8 cellular contexts compared by ENCODE assay signal in genomic region chr16:87764600-87765472, GRCh38. TPM values are rescaled to one million over a fixed set of nuclear protein-coding genes. Genes with fewer than 3 reads are reported as not detected.
A peak's percentile ranks its signal among the peaks of the same experiment; 100 is the strongest.
DNase-seq lines count a peak whose midpoint lies in the region; ATAC-seq and TF ChIP-seq lines count a peak whose summit lies in the region.

No MANE protein-coding gene starts in this region.

- 45% methylated on average over 14 of the region's 14 CpGs for WGBS in thymus

- H3K4me1 ChIP-seq in thymus (ENCODE audit: control insufficient read depth, insufficient read depth, low read length) = peaks cover 18% of the 10 kb centered on the region

- H3K9me3 Mint-ChIP-seq in activated T-helper 17 cell treated with anti-CD3 and anti-CD28 coated beads, Interleukin-2, amount 50 U/mL, for 72 hours = no peaks in the 10 kb centered on the region
- no peaks in the 10 kb centered on the region for H3K9me3 Mint-ChIP-seq in immature natural killer cell

- peak overlapping the region; percentile 97 for H3K4me3 Mint-ChIP-seq in activated T-helper 17 cell treated with anti-CD3 and anti-CD28 coated beads, Interleukin-2, amount 50 U/mL, for 72 hours
- peak overlapping the region; percentile 92 to 100 (median 97) for H3K4me3 Mint-ChIP-seq in immature natural killer cell

- peak; percentile 10 for ATAC-seq in HG03066 (IDR thresholded peaks at IDR 0.05; ENCODE audit: low read depth, unreplicated experiment)
- peak; percentile 5 for ATAC-seq in activated T-helper 17 cell treated with anti-CD3 and anti-CD28 coated beads, Interleukin-2, amount 50 U/mL, for 72 hours (replicated peaks)
- ATAC-seq in GM21360 (IDR thresholded peaks at IDR 0.05; ENCODE audit: unreplicated experiment) = no peak

- H3K27ac Mint-ChIP-seq in activated T-helper 17 cell treated with anti-CD3 and anti-CD28 coated beads, Interleukin-2, amount 50 U/mL, for 72 hours = peak overlapping the region; percentile 99
- peak overlapping the region; percentile 97 to 100 (median 99) for H3K27ac Mint-ChIP-seq in immature natural killer cell

- TF ChIP-seq CTCF in GM12864 (IDR thresholded peaks at IDR 0.05; ENCODE audit: low read depth, low read length, missing control alignments) = no peak
- TF ChIP-seq CTCF in GM10266 (IDR thresholded peaks at IDR 0.05; ENCODE audit: control insufficient read depth, insufficient read depth, low read depth, missing control alignments) = no peak

- no peaks in the 10 kb centered on the region for H3K27me3 ChIP-seq in thymus (ENCODE audit: control insufficient read depth, insufficient read depth)

- H3K4me3 ChIP-seq in GM12864 (ENCODE audit: low read depth, low read length) = peak overlapping the region; percentile 96
- H3K4me3 ChIP-seq in thymus (ENCODE audit: low read length) = peak overlapping the region; percentile 74

- no peaks in the 10 kb centered on the region for H3K9me3 ChIP-seq in thymus (ENCODE audit: control insufficient read depth)

- peaks cover 32% of the 10 kb centered on the region for H3K36me3 ChIP-seq in thymus (ENCODE audit: control insufficient read depth, insufficient read depth)

- no peak for DNase-seq in GM12864 (ENCODE audit: low read depth)
- DNase-seq in immature natural killer cell = peak; percentile 90 to 93 (median 92)
- no peak for DNase-seq in NCI-H1105 (lab: John Stamatoyannopoulos, UW)
- DNase-seq in GM10266 (ENCODE audit: extremely low spot score) = no peak

- peaks cover 17% of the 10 kb centered on the region for H3K4me1 Mint-ChIP-seq in activated T-helper 17 cell treated with anti-CD3 and anti-CD28 coated beads, Interleukin-2, amount 50 U/mL, for 72 hours
- peaks cover 69% of the 10 kb centered on the region in 2 donors for H3K4me1 Mint-ChIP-seq in immature natural killer cell

- H3K27ac ChIP-seq in thymus (ENCODE audit: low read depth) = peak overlapping the region; percentile 94

- no peaks in the 10 kb centered on the region for H3K27me3 Mint-ChIP-seq in activated T-helper 17 cell treated with anti-CD3 and anti-CD28 coated beads, Interleukin-2, amount 50 U/mL, for 72 hours
- H3K27me3 Mint-ChIP-seq in immature natural killer cell (ENCODE audit: low read depth in 3 of 3) = peaks cover 36 to 41% (median 38%) of the 10 kb centered on the region in 3 donors

- peaks cover 55% of the 10 kb centered on the region for H3K36me3 Mint-ChIP-seq in activated T-helper 17 cell treated with anti-CD3 and anti-CD28 coated beads, Interleukin-2, amount 50 U/mL, for 72 hours (ENCODE audit: low read depth)
- peaks cover 8 to 30% (median 23%) of the 10 kb centered on the region in 3 donors for H3K36me3 Mint-ChIP-seq in immature natural killer cell

RNA-seq across cellular contexts. Expression of gene KLHDC4, which starts 0.9 kb away (rescaled TPM):
- 100 to 1,000 TPM in 1 of 2 donors, 10 to 100 TPM in 1; 57.8 to 110 TPM for total RNA-seq in activated T-helper 17 cell treated with anti-CD3 and anti-CD28 coated beads, Interleukin-2, amount 50 U/mL, for 72 hours
- polyA plus RNA-seq in immature natural killer cell (10 to 100 TPM; 52.0 to 70.0 (median 61.0) TPM), thymus (58.3 TPM)

Comparison
In these comparisons a context has a peak if more than half of its experiments do, and no peak if none do; other contexts are left out.
1. DNase-seq: peak in immature natural killer cell (3 of 3); none in GM12864 (single experiment), NCI-H1105 (single experiment) and GM10266 (single experiment).